Comparison of ENCODE assay signal across 21 cellular contexts in the genomic region with DNA sequence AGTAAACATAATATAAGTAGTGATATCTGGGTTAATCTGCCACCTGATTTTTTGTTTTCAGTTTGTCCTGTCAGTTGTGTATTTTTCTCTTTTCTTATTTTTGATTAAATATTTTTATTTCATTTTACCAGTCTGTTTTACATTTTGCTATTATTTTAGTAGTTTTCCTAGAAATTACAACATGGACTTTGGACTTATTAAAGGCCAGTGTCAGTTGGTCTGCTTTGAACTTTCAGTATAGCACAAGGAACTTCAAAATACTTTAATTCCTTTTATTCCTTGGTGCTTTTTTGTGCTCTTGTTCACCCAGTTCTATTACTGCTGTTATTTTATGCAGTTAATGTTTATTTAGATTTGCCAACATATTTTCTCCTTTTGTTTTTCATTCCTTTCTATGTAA.
DNase-seq lines count a peak whose midpoint lies in the region; ATAC-seq, FAIRE-seq and TF ChIP-seq lines count a peak whose summit lies in the region.
"Had no signal": no experiment of that assay in that cellular context is flagged by ENCODE, and none has a peak within 500 bp of the region (broad histone marks: within the 10 kb centered on the region; RNA-seq: fewer than 3 reads in every experiment).

No MANE protein-coding gene starts in this region.

- no peak overlapping the region for H3K4me3 ChIP-seq in HepG2 (replicated peaks in 1 of 3; ENCODE audit: insufficient read depth in 1 of 3, low read depth in 2 of 3, low read length in 3 of 3)
- no peak overlapping the region for H3K4me3 ChIP-seq in smooth muscle cell
- H3K4me3 ChIP-seq: K562, uterus had no signal

- H3K4me3 Mint-ChIP-seq in activated CD4-positive, alpha-beta T cell treated with anti-CD3 and anti-CD28 coated beads, Interleukin-2, amount 10 ng/mL, durations not matched to agents 7 days and 5 days: peak overlapping the region; percentile 26
- H3K4me3 Mint-ChIP-seq in T-cell: peak overlapping the region; percentile 17 to 78 (median 76)

- peaks cover 67% of the 10 kb centered on the region for H3K4me1 Mint-ChIP-seq in activated CD4-positive, alpha-beta T cell treated with anti-CD3 and anti-CD28 coated beads, Interleukin-2, amount 10 ng/mL, durations not matched to agents 7 days and 5 days
- peaks cover 39 to 70% (median 44%) of the 10 kb centered on the region in 3 donors for H3K4me1 Mint-ChIP-seq in T-cell

- no peaks in the 10 kb centered on the region for H3K27me3 Mint-ChIP-seq in activated CD4-positive, alpha-beta T cell treated with anti-CD3 and anti-CD28 coated beads, Interleukin-2, amount 10 ng/mL, durations not matched to agents 7 days and 5 days
- H3K27me3 Mint-ChIP-seq in T-cell: no peaks in the 10 kb centered on the region
- H3K27me3 Mint-ChIP-seq: stimulated activated naive CD8-positive, alpha-beta T cell treated with anti-CD3 and anti-CD28 coated beads, Interleukin-15, amount 100 ng/mL, for 72 hours had no signal

- no peak for ATAC-seq in T-cell (replicated peaks in 1 of 4)
- no peak for ATAC-seq in HepG2
- ATAC-seq in HG02623 (IDR thresholded peaks at IDR 0.05; ENCODE audit: unreplicated experiment): no peak
- ATAC-seq: K562; Panc1; stimulated activated naive CD8-positive, alpha-beta T cell treated with anti-CD3 and anti-CD28 coated beads, Interleukin-15, amount 100 ng/mL, for 72 hours had no signal

- no peaks in the 10 kb centered on the region for H3K27me3 ChIP-seq in HepG2 (ENCODE audit: control insufficient read depth in 1 of 2, insufficient read depth in 2 of 2, low read length in 2 of 2)
- no peaks in the 10 kb centered on the region for H3K27me3 ChIP-seq in smooth muscle cell (ENCODE audit: low read depth)
- H3K27me3 ChIP-seq: uterus had no signal

- H3K27ac ChIP-seq in HepG2 (ENCODE audit: extremely low read length, insufficient read depth, low read length) (peak overlapping the region; percentile 29), smooth muscle cell (ENCODE audit: low read depth) (peak overlapping the region; percentile 79)
- H3K27ac ChIP-seq: parathyroid adenoma, VCaP had no signal

- peaks cover 1 to 10% of the 10 kb centered on the region in 2 experiments; a peak in 2 of 5 replicates for H3K36me3 ChIP-seq in HepG2 (replicated peaks in 1 of 2; ENCODE audit: control insufficient read depth in 1 of 2, insufficient read depth in 2 of 2, low read length in 2 of 2)
- H3K36me3 ChIP-seq in smooth muscle cell (ENCODE audit: low read depth): no peaks in the 10 kb centered on the region
- H3K36me3 ChIP-seq: uterus had no signal

- H3K36me3 Mint-ChIP-seq in activated CD4-positive, alpha-beta T cell treated with anti-CD3 and anti-CD28 coated beads, Interleukin-2, amount 10 ng/mL, durations not matched to agents 7 days and 5 days (ENCODE audit: low read depth): peaks cover 49% of the 10 kb centered on the region
- H3K36me3 Mint-ChIP-seq in T-cell: peaks cover 26% of the 10 kb centered on the region

- no peak overlapping the region; the same call in 1 of the 2 replicates for H3K4me2 ChIP-seq in HepG2 (ENCODE audit: low read depth, low read length)
- H3K4me2 ChIP-seq in smooth muscle cell: no peak overlapping the region
- H3K4me2 ChIP-seq: SK-N-SH had no signal

- intact Hi-C loops in HepG2 (cut with micrococcal nuclease; ENCODE audit: unreplicated experiment): no loop called here
- intact Hi-C loops in cardiac septum (cut with DNase I): loop anchor here (10.0 kb wide), 1 partner anchor 279 kb away; the partner anchor contains the start of gene KL

- CTCF ChIA-PET in activated CD4-positive, alpha-beta T cell treated with anti-CD3 and anti-CD28 coated beads, Interleukin-2, amount 10 ng/mL, durations not matched to agents 7 days and 5 days (lab: Charles Lee): interaction anchor here (1.3 kb wide), 1 partner anchor 807 kb away, joined by 3 read pairs; no protein-coding TSS in a partner anchor
- CTCF ChIA-PET in T-cell (lab: Charles Lee): interaction anchor here in 1 of 2 donors (0.6 to 1.1 kb wide), 5 partner anchors 53 to 159 kb away, joined by 3 to 4 read pairs (median 3); no protein-coding TSS in a partner anchor
- CTCF ChIA-PET in HepG2 (lab: Yijun Ruan, JAX; ENCODE audit: low intra/inter-chr PET ratio, low total read pairs): no interaction called here

- H2AFZ ChIP-seq in HepG2 (ENCODE audit: low read length): no peak overlapping the region
- no peak overlapping the region for H2AFZ ChIP-seq in smooth muscle cell (ENCODE audit: low read depth)
- H2AFZ ChIP-seq: parathyroid adenoma had no signal

- no TSS peak for BruUV-seq in HepG2 (replicated peaks; lab: Mats Ljungman, UMichigan)

- peak overlapping the region; percentile 96 for H3K27ac Mint-ChIP-seq in activated CD4-positive, alpha-beta T cell treated with anti-CD3 and anti-CD28 coated beads, Interleukin-2, amount 10 ng/mL, durations not matched to agents 7 days and 5 days
- H3K27ac Mint-ChIP-seq in T-cell: peak overlapping the region; percentile 91 to 92

- no peaks in the 10 kb centered on the region for H4K20me1 ChIP-seq in HepG2 (ENCODE audit: insufficient read depth, low read length)
- peaks cover 3% of the 10 kb centered on the region for H4K20me1 ChIP-seq in smooth muscle cell (ENCODE audit: low read depth)

- no peak overlapping the region for H3K9ac ChIP-seq in HepG2 (ENCODE audit: insufficient read depth, low read depth, low read length)
- H3K9ac ChIP-seq in smooth muscle cell (ENCODE audit: low read depth): no peak overlapping the region
- H3K9ac ChIP-seq: parathyroid adenoma, SK-N-SH had no signal

- H3K79me2 ChIP-seq in HepG2 (ENCODE audit: insufficient read depth, low read length) (no peaks in the 10 kb centered on the region), smooth muscle cell (ENCODE audit: low read depth) (peaks cover 4% of the 10 kb centered on the region)
- H3K79me2 ChIP-seq: parathyroid adenoma had no signal

- no peak for TF ChIP-seq POLR2A in HepG2 (IDR thresholded peaks at IDR 0.05; ENCODE audit: insufficient read depth in 1 of 2, low read depth in 2 of 2, low read length in 2 of 2)

- TF ChIP-seq RAD21 in HepG2 (CRISPR knock-in tag; IDR thresholded peaks at IDR 0.05): no peak

- no peaks in the 10 kb centered on the region for H3K9me3 Mint-ChIP-seq in activated CD4-positive, alpha-beta T cell treated with anti-CD3 and anti-CD28 coated beads, Interleukin-2, amount 10 ng/mL, durations not matched to agents 7 days and 5 days
- H3K9me3 Mint-ChIP-seq in T-cell: no peaks in the 10 kb centered on the region

- H3K4me1 ChIP-seq in HepG2 (ENCODE audit: insufficient read depth, low read length) (peaks cover 24% of the 10 kb centered on the region), smooth muscle cell (ENCODE audit: low read depth) (peaks cover 25% of the 10 kb centered on the region)
- H3K4me1 ChIP-seq: parathyroid adenoma had no signal

- H3K9me3 ChIP-seq in HepG2 (ENCODE audit: low read length) (no peaks in the 10 kb centered on the region), smooth muscle cell (replicated peaks; ENCODE audit: low read depth) (no peaks in the 10 kb centered on the region)
- H3K9me3 ChIP-seq: SK-N-SH, uterus had no signal

- DNase-seq in activated CD4-positive, alpha-beta T cell treated with anti-CD3 and anti-CD28 coated beads, Interleukin-2, amount 10 ng/mL, durations not matched to agents 7 days and 5 days: no peak
- DNase-seq in activated CD4-positive, alpha-beta T cell treated with anti-CD3 and anti-CD28 coated beads for 4 hours: no peak
- DNase-seq in T-cell (no peak), HepG2 (ENCODE audit: low spot score) (peak; percentile 5), smooth muscle cell (lab: John Stamatoyannopoulos, UW; ENCODE audit: unreplicated experiment) (no peak), T-helper 9 cell (no peak), cardiac septum (ENCODE audit: low spot score) (no peak)
- DNase-seq: caudate nucleus; EL; GOT3; kidney; NCI-H1105; NCI-H82; SK-N-SH; stimulated activated naive CD8-positive, alpha-beta T cell treated with anti-CD3 and anti-CD28 coated beads, Interleukin-15, amount 100 ng/mL, for 72 hours; uterus had no signal

- in situ Hi-C loops in HepG2 (cut with HindIII; ENCODE audit: extremely low pct_ligation_motif_present, low pct_unique_long_range_greater_than_20kb): no loop called here

- TF ChIP-seq CTCF in HepG2 (CRISPR knock-in tag; IDR thresholded peaks at IDR 0.05) (no peak), smooth muscle cell (IDR thresholded peaks at IDR 0.05; ENCODE audit: borderline replicate concordance, insufficient read depth, poor library complexity, severe bottlenecking) (no peak)

- FAIRE-seq in HepG2 (lab: Jason Lieb, UNC): no peak
- FAIRE-seq: K562 had no signal

- no peaks in the 10 kb centered on the region for H3F3A ChIP-seq in smooth muscle cell (ENCODE audit: low read depth)

- TF ChIP-seq EP300 in HepG2 (IDR thresholded peaks at IDR 0.05; ENCODE audit: low read depth in 2 of 2, low read length in 2 of 2) (no peak), HepG2 (CRISPR knock-in tag; IDR thresholded peaks at IDR 0.05; ENCODE audit: borderline replicate concordance) (no peak)

- POLR2A ChIA-PET in activated CD4-positive, alpha-beta T cell treated with anti-CD3 and anti-CD28 coated beads, Interleukin-2, amount 10 ng/mL, durations not matched to agents 7 days and 5 days (lab: Charles Lee): no interaction called here
- POLR2A ChIA-PET in T-cell (lab: Charles Lee) (interaction anchor here (0.6 to 1.6 kb wide), 2 partner anchors 8 to 706 kb away, joined by 3 to 4 read pairs; no protein-coding TSS in a partner anchor), HepG2 (lab: Yijun Ruan, JAX) (no interaction called here)

TF ChIP-seq in HepG2, 621 proteins besides CTCF, POLR2A, EP300 and RAD21 (continues in another document):
- TF ChIP-seq, protein P1, sequence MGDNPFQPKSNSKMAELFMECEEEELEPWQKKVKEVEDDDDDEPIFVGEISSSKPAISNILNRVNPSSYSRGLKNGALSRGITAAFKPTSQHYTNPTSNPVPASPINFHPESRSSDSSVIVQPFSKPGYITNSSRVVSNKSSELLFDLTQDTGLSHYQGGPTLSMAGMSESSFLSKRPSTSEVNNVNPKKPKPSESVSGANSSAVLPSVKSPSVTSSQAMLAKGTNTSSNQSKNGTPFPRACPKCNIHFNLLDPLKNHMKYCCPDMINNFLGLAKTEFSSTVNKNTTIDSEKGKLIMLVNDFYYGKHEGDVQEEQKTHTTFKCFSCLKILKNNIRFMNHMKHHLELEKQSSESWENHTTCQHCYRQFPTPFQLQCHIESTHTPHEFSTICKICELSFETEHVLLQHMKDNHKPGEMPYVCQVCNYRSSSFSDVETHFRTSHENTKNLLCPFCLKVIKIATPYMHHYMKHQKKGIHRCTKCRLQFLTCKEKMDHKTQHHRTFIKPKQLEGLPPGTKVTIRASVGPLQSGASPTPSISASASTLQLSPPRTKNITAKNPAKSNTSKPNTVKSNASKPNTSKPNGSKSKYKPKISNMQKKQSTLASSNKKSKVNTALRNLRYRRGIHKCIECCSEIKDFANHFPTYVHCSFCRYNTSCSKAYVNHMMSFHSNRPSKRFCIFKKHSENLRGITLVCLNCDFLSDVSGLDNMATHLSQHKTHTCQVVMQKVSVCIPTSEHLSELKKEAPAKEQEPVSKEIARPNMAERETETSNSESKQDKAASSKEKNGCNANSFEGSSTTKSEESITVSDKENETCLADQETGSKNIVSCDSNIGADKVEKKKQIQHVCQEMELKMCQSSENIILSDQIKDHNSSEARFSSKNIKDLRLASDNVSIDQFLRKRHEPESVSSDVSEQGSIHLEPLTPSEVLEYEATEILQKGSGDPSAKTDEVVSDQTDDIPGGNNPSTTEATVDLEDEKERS (CRISPR knock-in tag; IDR thresholded peaks at IDR 0.05): no peak

Comparison
In these comparisons a context has a peak if more than half of its experiments do, and no peak if none do; other contexts are left out.
1. POLR2A ChIA-PET loops: an anchor here in T-cell (0.6 to 1.6 kb wide); none called in activated CD4-positive, alpha-beta T cell treated with anti-CD3 and anti-CD28 coated beads, Interleukin-2, amount 10 ng/mL, durations not matched to agents 7 days and 5 days and HepG2.